30 cellular contexts compared by ENCODE assay signal in the genomic region with DNA sequence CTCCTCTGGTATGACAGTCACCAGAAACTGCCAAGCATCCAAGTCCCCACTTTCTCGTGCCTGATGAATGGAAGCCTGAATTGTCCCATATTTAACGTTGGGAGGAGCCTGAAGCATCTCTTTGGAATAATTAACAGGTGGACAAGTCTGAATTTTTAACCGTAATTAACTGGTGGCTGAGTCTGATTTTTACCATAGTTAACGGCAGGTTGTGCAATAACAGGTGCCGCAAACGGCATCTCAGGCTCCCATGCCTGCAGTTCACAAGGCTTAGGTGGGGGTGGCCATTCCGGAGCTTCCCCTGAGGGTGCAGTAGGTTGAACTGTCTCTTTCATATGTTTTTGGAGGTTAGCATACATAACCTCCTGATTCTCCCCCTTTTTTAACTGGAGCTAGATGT. TPM values are rescaled to one million over a fixed set of nuclear protein-coding genes. Genes with fewer than 3 reads are reported as not detected.
DNase-seq lines count a peak whose midpoint lies in the region; ATAC-seq, FAIRE-seq and TF ChIP-seq lines count a peak whose summit lies in the region.
"Had no signal": no experiment of that assay in that cellular context is flagged by ENCODE, and none has a peak within 500 bp of the region (broad histone marks: within the 10 kb centered on the region; RNA-seq: fewer than 3 reads in every experiment).

No MANE protein-coding gene starts in this region.

- no peaks in the 10 kb centered on the region for H4K20me1 ChIP-seq in K562 (replicated peaks; ENCODE audit: control insufficient read depth, insufficient read depth, low read length)

- peaks cover 34% of the 10 kb centered on the region for H3K36me3 Mint-ChIP-seq in activated CD4-positive, alpha-beta memory T cell treated with anti-CD3 and anti-CD28 coated beads for 36 hours
- peaks cover 66% of the 10 kb centered on the region for H3K36me3 Mint-ChIP-seq in activated CD4-positive, alpha-beta memory T cell treated with anti-CD3 and anti-CD28 coated beads, Interleukin-2, amount 10 ng/mL, durations not matched to agents 7 days and 5 days (ENCODE audit: low read depth)
- peaks cover 77% of the 10 kb centered on the region for H3K36me3 Mint-ChIP-seq in CD4-positive, alpha-beta T cell (ENCODE audit: low read depth)
- H3K36me3 Mint-ChIP-seq in T-cell (peaks cover 47% of the 10 kb centered on the region), nephron progenitor cell (ENCODE audit: low read depth) (peaks cover under 1% of the 10 kb centered on the region)

- H3K4me3 ChIP-seq in K562, result no peak overlapping the region
- H3K4me3 ChIP-seq: skin epidermis, transverse colon had no signal

- peak overlapping the region; percentile 81 for H3K27ac ChIP-seq in CD4-positive, alpha-beta T cell (ENCODE audit: low read depth, low read length)
- H3K27ac ChIP-seq in K562 (ENCODE audit: extremely low read depth, low read depth, low read length), result no peak overlapping the region
- H3K27ac ChIP-seq: epithelial cell of prostate, transverse colon had no signal

- no peaks in the 10 kb centered on the region for H3K9me1 ChIP-seq in K562 (ENCODE audit: control insufficient read depth, insufficient read depth, low read length)

- intact Hi-C loops in activated CD4-positive, alpha-beta memory T cell treated with anti-CD3 and anti-CD28 coated beads for 36 hours (cut with micrococcal nuclease), result no loop called here
- intact Hi-C loops in CD4-positive, alpha-beta T cell (cut with DNase I, micrococcal nuclease), result loop anchor here (5.0 kb wide), 3 partner anchors 67 to 172 kb away; a partner anchor contains a TSS
- intact Hi-C loops in K562 (cut with micrococcal nuclease), result loop anchor here (5.0 kb wide), 1 partner anchor 118 kb away; no protein-coding TSS in a partner anchor

- H3K27ac Mint-ChIP-seq in activated CD4-positive, alpha-beta memory T cell treated with anti-CD3 and anti-CD28 coated beads for 36 hours, result peak overlapping the region; percentile 87
- no peak overlapping the region for H3K27ac Mint-ChIP-seq in activated CD4-positive, alpha-beta memory T cell treated with anti-CD3 and anti-CD28 coated beads, Interleukin-2, amount 10 ng/mL, durations not matched to agents 7 days and 5 days
- peak overlapping the region; percentile 88 for H3K27ac Mint-ChIP-seq in CD4-positive, alpha-beta T cell
- H3K27ac Mint-ChIP-seq in T-cell, result peak overlapping the region; percentile 97 to 100
- no peak overlapping the region for H3K27ac Mint-ChIP-seq in nephron progenitor cell

- in situ Hi-C loops in K562 (cut with MboI), result no loop called here

- no peaks in the 10 kb centered on the region for H3K27me3 Mint-ChIP-seq in activated CD4-positive, alpha-beta memory T cell treated with anti-CD3 and anti-CD28 coated beads for 36 hours
- no peaks in the 10 kb centered on the region for H3K27me3 Mint-ChIP-seq in activated CD4-positive, alpha-beta memory T cell treated with anti-CD3 and anti-CD28 coated beads, Interleukin-2, amount 10 ng/mL, durations not matched to agents 7 days and 5 days
- no peaks in the 10 kb centered on the region for H3K27me3 Mint-ChIP-seq in CD4-positive, alpha-beta T cell
- H3K27me3 Mint-ChIP-seq in T-cell (no peaks in the 10 kb centered on the region), nephron progenitor cell (ENCODE audit: low read depth, poor library complexity) (no peaks in the 10 kb centered on the region)

- no peak overlapping the region for H3K9ac ChIP-seq in K562 (ENCODE audit: insufficient read depth in 1 of 2, low read depth in 2 of 2, low read length in 2 of 2)

- no peak for FAIRE-seq in K562 (lab: Jason Lieb, UNC)
- FAIRE-seq: bronchial epithelial cell, colon, H1 had no signal

- no peak overlapping the region for H2AFZ ChIP-seq in K562 (ENCODE audit: low read depth, low read length)

- POLR2A ChIA-PET in activated CD4-positive, alpha-beta memory T cell treated with anti-CD3 and anti-CD28 coated beads for 36 hours (lab: Charles Lee), result interaction anchor here (2.7 kb wide), 1 partner anchor 173 kb away, joined by 9 read pairs; a partner anchor contains a TSS
- POLR2A ChIA-PET in activated CD4-positive, alpha-beta memory T cell treated with anti-CD3 and anti-CD28 coated beads, Interleukin-2, amount 10 ng/mL, durations not matched to agents 7 days and 5 days (lab: Charles Lee), result interaction anchor here (1.0 to 1.5 kb wide), 4 partner anchors 50 to 177 kb away, joined by 3 to 4 read pairs (median 4); a partner anchor contains a TSS
- POLR2A ChIA-PET in CD4-positive, alpha-beta T cell (lab: Charles Lee), result interaction anchor here (0.8 to 9.9 kb wide), 12 partner anchors 17 to 190 kb away, joined by 3 to 161 read pairs (median 6); a partner anchor contains a TSS
- POLR2A ChIA-PET in T-cell (lab: Charles Lee), result interaction anchor here in 1 of 2 donors (0.6 to 1.0 kb wide), 3 partner anchors 22 to 151 kb away, joined by 3 to 4 read pairs (median 3); no protein-coding TSS in a partner anchor
- POLR2A ChIA-PET in K562 (lab: Yijun Ruan, JAX), result interaction anchor here (0.6 kb wide), 1 partner anchor 400 kb away, joined by 3 read pairs; no protein-coding TSS in a partner anchor

- H3K27me3 ChIP-seq in CD4-positive, alpha-beta T cell (ENCODE audit: control insufficient read depth, insufficient read depth, low read length), result no peaks in the 10 kb centered on the region
- H3K27me3 ChIP-seq in K562 (ENCODE audit: control insufficient read depth in 2 of 2, insufficient read depth in 2 of 2, low read length in 2 of 2), result peaks cover 0 to 9% of the 10 kb centered on the region in 2 experiments; a peak in 2 of 5 replicates
- H3K27me3 ChIP-seq: transverse colon had no signal

- H3K4me1 ChIP-seq in K562 (replicated peaks in 1 of 2; ENCODE audit: control insufficient read depth in 2 of 2, insufficient read depth in 2 of 2, low read length in 2 of 2), result no peaks in the 10 kb centered on the region
- H3K4me1 ChIP-seq: transverse colon had no signal

- no peak for ATAC-seq in CD4-positive, alpha-beta T cell (ENCODE audit: poor library complexity)
- ATAC-seq in T-cell (replicated peaks in 1 of 4), result no peak
- ATAC-seq in K562, result no peak
- ATAC-seq: left ventricle myocardium superior had no signal

- 1% methylated on average over 7 of the region's 7 CpGs for WGBS in K562 (ENCODE audit: insufficient coverage, low coverage, missing lambda C conversion rate)

- H3K9me3 Mint-ChIP-seq in activated CD4-positive, alpha-beta memory T cell treated with anti-CD3 and anti-CD28 coated beads for 36 hours, result peaks cover 13% of the 10 kb centered on the region
- peaks cover 20% of the 10 kb centered on the region for H3K9me3 Mint-ChIP-seq in activated CD4-positive, alpha-beta memory T cell treated with anti-CD3 and anti-CD28 coated beads, Interleukin-2, amount 10 ng/mL, durations not matched to agents 7 days and 5 days
- H3K9me3 Mint-ChIP-seq in CD4-positive, alpha-beta T cell, result peaks cover 11% of the 10 kb centered on the region
- H3K9me3 Mint-ChIP-seq in T-cell (peaks cover 0 to 31% (median 23%) of the 10 kb centered on the region in 3 donors), nephron progenitor cell (peaks cover 17% of the 10 kb centered on the region)

- no peak for TF ChIP-seq EP300 in K562 (IDR thresholded peaks at IDR 0.05; ENCODE audit: low read length)

- peak overlapping the region; percentile 28 for H3K4me3 Mint-ChIP-seq in activated CD4-positive, alpha-beta memory T cell treated with anti-CD3 and anti-CD28 coated beads for 36 hours
- no peak overlapping the region for H3K4me3 Mint-ChIP-seq in activated CD4-positive, alpha-beta memory T cell treated with anti-CD3 and anti-CD28 coated beads, Interleukin-2, amount 10 ng/mL, durations not matched to agents 7 days and 5 days
- peak overlapping the region; percentile 72 for H3K4me3 Mint-ChIP-seq in CD4-positive, alpha-beta T cell
- H3K4me3 Mint-ChIP-seq in T-cell (peak overlapping the region; percentile 25 to 87 (median 36)), nephron progenitor cell (no peak overlapping the region)

- no peak for TF ChIP-seq RAD21 in K562 (CRISPR knock-in tag; conservative IDR thresholded peaks at IDR 0.05 in 1 of 2, IDR thresholded peaks at IDR 0.05 in 1 of 2)

- CTCF ChIA-PET in activated CD4-positive, alpha-beta memory T cell treated with anti-CD3 and anti-CD28 coated beads for 36 hours (lab: Charles Lee), result interaction anchor here (0.7 to 1.2 kb wide), 3 partner anchors 56 to 192 kb away, joined by 3 read pairs; a partner anchor contains a TSS
- CTCF ChIA-PET in activated CD4-positive, alpha-beta memory T cell treated with anti-CD3 and anti-CD28 coated beads, Interleukin-2, amount 10 ng/mL, durations not matched to agents 7 days and 5 days (lab: Charles Lee), result interaction anchor here (1.2 to 4.9 kb wide), 3 partner anchors 114 to 192 kb away, joined by 3 to 21 read pairs (median 3); no protein-coding TSS in a partner anchor
- CTCF ChIA-PET in CD4-positive, alpha-beta T cell (lab: Charles Lee), result interaction anchor here (1.0 to 2.0 kb wide), 2 partner anchors 50 to 116 kb away, joined by 3 to 10 read pairs; no protein-coding TSS in a partner anchor
- CTCF ChIA-PET in T-cell (lab: Charles Lee) (interaction anchor here in 1 of 2 donors (1.5 kb wide), 1 partner anchor 39 kb away, joined by 4 read pairs; no protein-coding TSS in a partner anchor), K562 (lab: Yijun Ruan, JAX; ENCODE audit: low intra/inter-chr PET ratio) (no interaction called here)

- no peaks in the 10 kb centered on the region for H3K36me3 ChIP-seq in K562 (ENCODE audit: control insufficient read depth, insufficient read depth, low read length)
- H3K36me3 ChIP-seq: transverse colon had no signal

- TF ChIP-seq CTCF in CD4-positive, alpha-beta T cell (IDR thresholded peaks at IDR 0.05), result no peak
- no peak for TF ChIP-seq CTCF in K562 (IDR thresholded peaks at IDR 0.05 in 2 of 3, conservative IDR thresholded peaks at IDR 0.05 in 1 of 3; ENCODE audit: insufficient read depth in 2 of 3, low read depth in 1 of 3, low read length in 3 of 3)
- TF ChIP-seq CTCF in nephron progenitor cell (IDR thresholded peaks at IDR 0.05), result no peak

- TF ChIP-seq POLR2A in K562 (conservative IDR thresholded peaks at IDR 0.05), result no peak

- H3K4me1 Mint-ChIP-seq in activated CD4-positive, alpha-beta memory T cell treated with anti-CD3 and anti-CD28 coated beads for 36 hours (ENCODE audit: low read depth), result peaks cover 72% of the 10 kb centered on the region
- peaks cover 61% of the 10 kb centered on the region for H3K4me1 Mint-ChIP-seq in activated CD4-positive, alpha-beta memory T cell treated with anti-CD3 and anti-CD28 coated beads, Interleukin-2, amount 10 ng/mL, durations not matched to agents 7 days and 5 days
- peaks cover 92% of the 10 kb centered on the region for H3K4me1 Mint-ChIP-seq in CD4-positive, alpha-beta T cell (ENCODE audit: low read depth)
- H3K4me1 Mint-ChIP-seq in T-cell, result peaks cover 78 to 84% (median 82%) of the 10 kb centered on the region in 3 donors
- peaks cover 26% of the 10 kb centered on the region for H3K4me1 Mint-ChIP-seq in nephron progenitor cell

- no TSS peak for BruUV-seq in K562 (replicated peaks; lab: Mats Ljungman, UMichigan)

- H3K4me2 ChIP-seq in K562 (ENCODE audit: insufficient read depth, low read length), result no peak overlapping the region

- H3K9me3 ChIP-seq in CD4-positive, alpha-beta T cell (ENCODE audit: control insufficient read depth, low read length), result peaks cover 21% of the 10 kb centered on the region
- H3K9me3 ChIP-seq in K562 (replicated peaks; ENCODE audit: control insufficient read depth, insufficient read depth, low read depth, low read length), result 0 out of 2 replicates have a peak, but pooled peaks cover 2% of the 10 kb centered on the region
- H3K9me3 ChIP-seq: transverse colon had no signal

- DNase-seq in activated CD4-positive, alpha-beta memory T cell treated with anti-CD3 and anti-CD28 coated beads for 36 hours, result no peak
- no peak for DNase-seq in activated CD4-positive, alpha-beta memory T cell treated with anti-CD3 and anti-CD28 coated beads, Interleukin-2, amount 10 ng/mL, durations not matched to agents 7 days and 5 days
- DNase-seq in CD4-positive, alpha-beta T cell, result no peak
- DNase-seq in T-cell, result no peak
- DNase-seq in K562 (ENCODE audit: extremely low read depth in 1 of 4, low spot score in 3 of 4), result no peak
- no peak for DNase-seq in nephron progenitor cell
- no peak for DNase-seq in NCI-H526 treated with DMSO at 0.1 percent for 48 hours (lab: John Stamatoyannopoulos, UW)
- DNase-seq in MV-4-11 (lab: John Stamatoyannopoulos, UW), result no peak
- DNase-seq: amygdala; COR-L47; DMS53; effector CD4-positive, alpha-beta T cell; islet precursor cell; Kasumi-1; left ventricle myocardium superior; NCI-H1694; NCI-H2171 treated with DMSO at 0.1 percent for 48 hours; NCI-H524 treated with DMSO at 0.1 percent for 48 hours; Right ventricle myocardium superior; stimulated activated CD8-positive, alpha-beta memory T cell treated with anti-CD3 and anti-CD28 coated beads, Interleukin-4, amount 100 ng/mL, for 48 hours; transverse colon had no signal

- H3K79me2 ChIP-seq in K562 (ENCODE audit: control insufficient read depth, insufficient read depth, low read length), result no peaks in the 10 kb centered on the region

RNA-seq across cellular contexts. Expression of a gene that starts 2.0 kb away (rescaled TPM):
- total RNA-seq in activated CD4-positive, alpha-beta memory T cell treated with anti-CD3 and anti-CD28 coated beads for 36 hours, result 100 to 1,000 TPM; 128 to 140 TPM
- 100 to 1,000 TPM; 277 to 282 TPM for total RNA-seq in activated CD4-positive, alpha-beta memory T cell treated with anti-CD3 and anti-CD28 coated beads, Interleukin-2, amount 10 ng/mL, durations not matched to agents 7 days and 5 days
- total RNA-seq in CD4-positive, alpha-beta T cell, result 10 to 100 TPM; 20.7 to 23.6 TPM
- total RNA-seq in T-cell (100 to 1,000 TPM; 121 to 341 (median 306) TPM), K562 (2014; rRNA removed) (not detected in 2 replicates), K562 (2014; rRNA removed; fragmentation: Illumina TruSeq; extraction: Trizol) (not detected in 2 replicates), K562 (2015; rRNA removed; fragmentation: Illumina TruSeq; extraction: Trizol) (not detected in 2 replicates), K562 (2021) (0.16 and 0.42 TPM in 2 replicates)
- total RNA-seq in K562 (2011; cell fraction: chromatin; rRNA removed; ENCODE audit: low replicate concordance), result not detected in 2 replicates
- total RNA-seq in K562 (2011; cell fraction: nucleolus; rRNA removed), result not detected in 2 replicates
- total RNA-seq in K562 (2011; cell fraction: nucleoplasm; rRNA removed), result not detected in 2 replicates
- polyA plus RNA-seq in K562 (2011; rRNA removed) (not detected in 2 replicates), K562 (2014; fragmentation: Illumina TruSeq; extraction: Trizol) (not detected in 2 replicates), K562 (2014; fragmentation: Nextera tagmentation; extraction: Ambion mirVana) (not detected), K562 (2014; rRNA removed) (not detected in 2 replicates)
- not detected in 2 replicates for polyA plus RNA-seq in K562 (2011; cell fraction: cytosol; rRNA removed)
- polyA plus RNA-seq in K562 (2011; cell fraction: nucleus; rRNA removed), result not detected in 2 replicates
- polyA plus RNA-seq in K562 (2012), result not detected in 2 replicates
- not detected in 2 replicates for polyA minus RNA-seq in K562 (2011; rRNA and poly(A)+ RNA removed)
- polyA minus RNA-seq in K562 (2011; cell fraction: cytosol; rRNA and poly(A)+ RNA removed), result not detected in 2 replicates
- polyA minus RNA-seq in K562 (2011; cell fraction: nucleus; rRNA and poly(A)+ RNA removed), result not detected in 2 replicates
- total RNA-seq: A673, bronchial epithelial cell, G401, osteocyte, renal cortical epithelial cell had no signal

RNA-seq across cellular contexts. Expression of a gene that starts 50.6 kb away (rescaled TPM):
- total RNA-seq in activated CD4-positive, alpha-beta memory T cell treated with anti-CD3 and anti-CD28 coated beads for 36 hours, result 10 to 100 TPM; 42.5 to 44.1 TPM
- 100 to 1,000 TPM; 169 to 171 TPM for total RNA-seq in activated CD4-positive, alpha-beta memory T cell treated with anti-CD3 and anti-CD28 coated beads, Interleukin-2, amount 10 ng/mL, durations not matched to agents 7 days and 5 days
- 10 to 100 TPM; 48.4 to 50.7 TPM for total RNA-seq in CD4-positive, alpha-beta T cell
- total RNA-seq in T-cell (100 to 1,000 TPM in 3 of 5 donors, 10 to 100 TPM in 2; 76.8 to 430 (median 392) TPM), K562 (2014; rRNA removed) (not detected in 2 replicates), K562 (2014; rRNA removed; fragmentation: Illumina TruSeq; extraction: Trizol) (not detected in 2 replicates), K562 (2015; rRNA removed; fragmentation: Illumina TruSeq; extraction: Trizol) (not detected in 2 replicates), K562 (2021) (0.25 and 0.42 TPM in 2 replicates)
- not detected in 2 replicates for total RNA-seq in K562 (2011; cell fraction: chromatin; rRNA removed; ENCODE audit: low replicate concordance)
- total RNA-seq in K562 (2011; cell fraction: nucleolus; rRNA removed), result not detected in 2 replicates
- not detected in 2 replicates for total RNA-seq in K562 (2011; cell fraction: nucleoplasm; rRNA removed)
- polyA plus RNA-seq in K562 (2011; rRNA removed) (not detected in 2 replicates), K562 (2014; fragmentation: Illumina TruSeq; extraction: Trizol) (not detected in 2 replicates), K562 (2014; fragmentation: Nextera tagmentation; extraction: Ambion mirVana) (not detected), K562 (2014; rRNA removed) (not detected in 2 replicates)
- polyA plus RNA-seq in K562 (2011; cell fraction: cytosol; rRNA removed), result not detected in 2 replicates
- polyA plus RNA-seq in K562 (2011; cell fraction: nucleus; rRNA removed), result not detected in 2 replicates
- polyA plus RNA-seq in K562 (2012), result not detected in 2 replicates
- polyA minus RNA-seq in K562 (2011; rRNA and poly(A)+ RNA removed), result not detected in 2 replicates
- not detected in 2 replicates for polyA minus RNA-seq in K562 (2011; cell fraction: cytosol; rRNA and poly(A)+ RNA removed)
- not detected in 2 replicates for polyA minus RNA-seq in K562 (2011; cell fraction: nucleus; rRNA and poly(A)+ RNA removed)
- total RNA-seq: A673, bronchial epithelial cell, G401, H1, osteocyte had no signal
- polyA plus RNA-seq: H1 had no signal

Comparison
In these comparisons a context has a peak if more than half of its experiments do, and no peak if none do; other contexts are left out.
1. H3K27ac Mint-ChIP-seq: peak in activated CD4-positive, alpha-beta memory T cell treated with anti-CD3 and anti-CD28 coated beads for 36 hours (single experiment), CD4-positive, alpha-beta T cell (single experiment) and T-cell (2 of 2); none in activated CD4-positive, alpha-beta memory T cell treated with anti-CD3 and anti-CD28 coated beads, Interleukin-2, amount 10 ng/mL, durations not matched to agents 7 days and 5 days (single experiment) and nephron progenitor cell (single experiment).
2. H3K4me3 Mint-ChIP-seq: peak in activated CD4-positive, alpha-beta memory T cell treated with anti-CD3 and anti-CD28 coated beads for 36 hours (single experiment), CD4-positive, alpha-beta T cell (single experiment) and T-cell (3 of 3); none in activated CD4-positive, alpha-beta memory T cell treated with anti-CD3 and anti-CD28 coated beads, Interleukin-2, amount 10 ng/mL, durations not matched to agents 7 days and 5 days (single experiment) and nephron progenitor cell (single experiment).
3. RNA of a gene that starts 2.0 kb away (total RNA-seq): 121 to 341 TPM in T-cell, 277 to 282 TPM in activated CD4-positive, alpha-beta memory T cell treated with anti-CD3 and anti-CD28 coated beads, Interleukin-2, amount 10 ng/mL, durations not matched to agents 7 days and 5 days, 128 to 140 TPM in activated CD4-positive, alpha-beta memory T cell treated with anti-CD3 and anti-CD28 coated beads for 36 hours and 20.7 to 23.6 TPM in CD4-positive, alpha-beta T cell; 0.16 to 0.42 TPM in K562; every median in the first group is over 10 times any median in the second.
4. RNA of a gene that starts 50.6 kb away (total RNA-seq): 76.8 to 430 TPM in T-cell, 169 to 171 TPM in activated CD4-positive, alpha-beta memory T cell treated with anti-CD3 and anti-CD28 coated beads, Interleukin-2, amount 10 ng/mL, durations not matched to agents 7 days and 5 days, 48.4 to 50.7 TPM in CD4-positive, alpha-beta T cell and 42.5 to 44.1 TPM in activated CD4-positive, alpha-beta memory T cell treated with anti-CD3 and anti-CD28 coated beads for 36 hours; 0.25 to 0.42 TPM in K562; every median in the first group is over 10 times any median in the second.